8 cellular contexts compared by ENCODE assay signal in the genomic region with DNA sequence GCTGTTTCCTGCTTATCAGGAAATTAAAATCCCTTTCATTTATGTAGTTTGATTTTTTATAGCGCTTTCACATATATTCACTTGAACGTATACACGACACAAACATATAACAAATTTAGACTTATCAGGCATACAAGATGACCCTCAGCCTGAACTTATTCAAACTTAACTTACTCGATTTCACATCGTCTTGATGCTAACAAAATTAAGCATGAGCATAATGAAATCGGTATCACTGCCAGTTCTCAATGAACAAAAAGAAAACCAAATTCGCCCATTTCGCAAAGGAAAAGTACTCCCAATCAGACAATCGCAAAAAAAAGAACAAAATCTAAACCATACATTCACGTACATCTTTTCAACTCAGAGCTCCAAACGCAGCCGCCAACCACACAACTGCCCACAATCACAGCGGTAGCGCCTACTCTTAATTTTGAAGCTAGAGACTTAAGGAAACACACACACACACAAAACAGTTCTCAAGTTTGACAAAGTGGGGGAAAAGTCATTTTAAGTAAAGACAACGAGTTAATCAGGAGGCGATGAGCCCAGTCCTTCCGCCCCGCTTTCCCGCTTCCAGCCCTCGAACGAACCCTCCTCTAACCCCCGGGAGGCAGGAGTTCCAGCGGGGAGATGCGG. TPM values are rescaled to one million over a fixed set of nuclear protein-coding genes. Genes with fewer than 3 reads are reported as not detected.
A peak's percentile ranks its signal among the peaks of the same experiment; 100 is the strongest.
DNase-seq lines count a peak whose midpoint lies in the region; ATAC-seq and TF ChIP-seq lines count a peak whose summit lies in the region.

No MANE protein-coding gene starts in this region.

- H3K27ac ChIP-seq in esophagus muscularis mucosa (replicated peaks in 1 of 4), result peak overlapping the region; percentile 89 to 95 (median 94)
- H3K27ac ChIP-seq in parathyroid adenoma, result peak overlapping the region; percentile 51

- peak overlapping the region; percentile 81 to 86 (median 82) for H3K4me3 ChIP-seq in esophagus muscularis mucosa
- H3K4me3 ChIP-seq in parathyroid adenoma (ENCODE audit: low read depth, low read length), result peak overlapping the region; percentile 24

- TF ChIP-seq EP300 in esophagus muscularis mucosa (IDR thresholded peaks at IDR 0.05), result no peak

- H3K9ac ChIP-seq in parathyroid adenoma, result no peak overlapping the region

- H2AFZ ChIP-seq in parathyroid adenoma, result peak overlapping the region; percentile 79

- DNase-seq in NCI-H82 (lab: John Stamatoyannopoulos, UW), result peak; percentile 67
- DNase-seq in NCI-H82 treated with DMSO at 0.1 percent for 48 hours (lab: John Stamatoyannopoulos, UW; ENCODE audit: unreplicated experiment), result no peak
- peak; percentile 14 for DNase-seq in SK-MEL-5 (ENCODE audit: low read depth, low spot score)
- no peak for DNase-seq in esophagus muscularis mucosa (ENCODE audit: extremely low spot score)
- no peak for DNase-seq in SKM-1 (lab: John Stamatoyannopoulos, UW; ENCODE audit: unreplicated experiment)
- no peak for DNase-seq in UCSD-AML1 (lab: John Stamatoyannopoulos, UW; ENCODE audit: unreplicated experiment)

- H3K9me3 ChIP-seq in esophagus muscularis mucosa (no peaks in the 10 kb centered on the region), parathyroid adenoma (ENCODE audit: control insufficient read depth, low read length) (no peaks in the 10 kb centered on the region)

- no peak for ATAC-seq in GM18502 (IDR thresholded peaks at IDR 0.05; ENCODE audit: poor library complexity, unreplicated experiment)

- H3K27me3 ChIP-seq in esophagus muscularis mucosa (peaks cover 0 to 51% (median 2%) of the 10 kb centered on the region in 4 donors), parathyroid adenoma (ENCODE audit: control insufficient read depth, insufficient read depth, low read length) (no peaks in the 10 kb centered on the region)

- TF ChIP-seq CTCF in esophagus muscularis mucosa (IDR thresholded peaks at IDR 0.05) (no peak), parathyroid adenoma (IDR thresholded peaks at IDR 0.05) (no peak)

- no peaks in the 10 kb centered on the region for H3K79me2 ChIP-seq in parathyroid adenoma

- H3K4me2 ChIP-seq in parathyroid adenoma (ENCODE audit: low read length), result peak overlapping the region; percentile 56

- TF ChIP-seq POLR2A in esophagus muscularis mucosa (IDR thresholded peaks at IDR 0.05; ENCODE audit: low read depth), result no peak

- peaks cover 15 to 53% (median 41%) of the 10 kb centered on the region in 4 donors for H3K4me1 ChIP-seq in esophagus muscularis mucosa
- H3K4me1 ChIP-seq in parathyroid adenoma, result no peaks in the 10 kb centered on the region

- in situ Hi-C loops in SK-MEL-5 (cut with HindIII; ENCODE audit: low pct_unique_long_range_greater_than_20kb, low sequenced_read_pairs), result no loop called here

- 1% methylated on average over 24 of the region's 24 CpGs for WGBS in esophagus muscularis mucosa

- no peaks in the 10 kb centered on the region for H3K36me3 ChIP-seq in esophagus muscularis mucosa
- H3K36me3 ChIP-seq in parathyroid adenoma (ENCODE audit: control insufficient read depth, insufficient read depth, low read length), result no peaks in the 10 kb centered on the region

- intact Hi-C loops in esophagus muscularis mucosa (cut with DNase I), result no loop called here

RNA-seq across cellular contexts. Expression of gene GJC1, which starts 1.0 kb away (rescaled TPM):
- total RNA-seq in SK-MEL-5 (2014; rRNA removed; shearing (Covaris generic)), result 20.9 and 21.1 TPM in 2 replicates
- 25.2 and 32.7 TPM in 2 replicates for polyA plus RNA-seq in SK-MEL-5 (2015; cell fraction: cytosol; rRNA removed)
- polyA plus RNA-seq in SK-MEL-5 (2015; cell fraction: nucleus; rRNA removed), result 25.9 and 26.8 TPM in 2 replicates
- 10 to 100 TPM; 26.5 to 61.9 (median 37.4) TPM for total RNA-seq in esophagus muscularis mucosa

RNA-seq across cellular contexts. Expression of gene HIGD1B, which starts 18.6 kb away (rescaled TPM):
- not detected in 2 replicates for total RNA-seq in SK-MEL-5 (2014; rRNA removed; shearing (Covaris generic))
- not detected in 2 replicates for polyA plus RNA-seq in SK-MEL-5 (2015; cell fraction: cytosol; rRNA removed)
- polyA plus RNA-seq in SK-MEL-5 (2015; cell fraction: nucleus; rRNA removed), result not detected in 2 replicates
- total RNA-seq in esophagus muscularis mucosa, result 1 to 10 TPM; 3.3 to 7.4 (median 4.9) TPM

Comparison
In these comparisons a context has a peak if more than half of its experiments do, and no peak if none do; other contexts are left out.
1. DNase-seq: peak in NCI-H82 (single experiment) and SK-MEL-5 (single experiment); none in NCI-H82 treated with DMSO at 0.1 percent for 48 hours (single experiment), esophagus muscularis mucosa (single experiment), SKM-1 (single experiment) and UCSD-AML1 (single experiment).